In the genomic region with DNA sequence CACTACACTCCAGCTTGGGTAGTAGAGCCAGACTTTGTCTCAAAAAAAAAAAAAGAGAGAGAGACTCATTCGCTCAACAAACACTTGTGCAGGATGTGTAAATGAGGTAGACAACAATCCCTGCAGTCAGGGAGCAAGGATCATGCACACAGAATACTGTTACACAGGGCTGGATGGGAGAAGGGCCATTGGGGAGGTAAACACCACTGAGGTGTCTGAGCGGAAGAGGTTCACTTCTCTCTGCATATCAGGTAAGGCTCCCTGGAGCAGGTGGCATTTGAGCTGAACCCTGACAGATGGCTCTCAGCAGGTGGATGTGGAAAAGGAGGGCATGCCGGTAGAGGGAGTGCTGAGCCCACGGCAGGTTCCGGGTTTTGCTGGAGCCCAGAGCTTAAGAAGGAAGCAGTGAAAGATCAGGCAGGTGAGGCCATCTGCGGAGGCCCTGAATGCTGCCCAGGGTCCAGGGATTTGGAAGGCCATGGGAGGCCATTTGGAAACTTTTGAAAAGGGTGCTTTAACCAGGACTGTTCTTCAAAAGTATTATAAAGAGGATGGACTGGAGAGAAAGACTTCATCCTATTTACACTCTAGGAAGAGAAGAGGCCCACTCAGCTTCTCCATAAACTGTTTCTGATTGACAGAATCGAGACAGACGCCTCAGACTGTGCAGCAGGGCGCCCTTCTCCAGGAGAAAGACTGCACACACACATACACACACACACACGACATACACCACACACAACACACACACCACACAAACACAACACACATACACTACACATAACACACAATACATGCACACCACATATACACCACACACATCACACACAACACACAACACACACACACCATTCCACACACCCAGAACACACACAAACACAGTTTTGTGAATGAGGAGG, we compare ENCODE assay signal across 9 cellular contexts.
DNase-seq lines count a peak whose midpoint lies in the region; ATAC-seq and TF ChIP-seq lines count a peak whose summit lies in the region.
"Had no signal": no experiment of that assay in that cellular context is flagged by ENCODE, and none has a peak within 500 bp of the region (broad histone marks: within the 10 kb centered on the region; RNA-seq: fewer than 3 reads in every experiment).

No MANE protein-coding gene starts in this region.

- CTCF ChIA-PET in OCI-LY7 (lab: Charles Lee; ENCODE audit: unreplicated experiment), result interaction anchor here (1.0 kb wide), 1 partner anchor 13 kb away, joined by 6 read pairs; no protein-coding TSS in a partner anchor

- BruUV-seq in OCI-LY7 (replicated peaks; lab: Mats Ljungman, UMichigan), result no TSS peak

- H3K9me2 ChIP-seq in OCI-LY7 (ENCODE audit: insufficient read depth, low read length), result no peaks in the 10 kb centered on the region

- no peak overlapping the region for H3K4me2 ChIP-seq in OCI-LY7 (ENCODE audit: low read length)

- H3K27ac ChIP-seq in OCI-LY7 (ENCODE audit: low read depth, low read length, poor library complexity, severe bottlenecking), result no peak overlapping the region
- no peak overlapping the region for H3K27ac ChIP-seq in lung (ENCODE audit: low read depth in 1 of 2, low read length in 1 of 2)
- no peak overlapping the region for H3K27ac ChIP-seq in ascending aorta
- H3K27ac ChIP-seq: parathyroid adenoma had no signal

- H2AFZ ChIP-seq in OCI-LY7 (ENCODE audit: low read length), result no peak overlapping the region
- H2AFZ ChIP-seq: parathyroid adenoma had no signal

- H3K4me3 ChIP-seq in OCI-LY7 (ENCODE audit: low read depth, low read length, poor library complexity, severe bottlenecking), result no peak overlapping the region
- no peak overlapping the region for H3K4me3 ChIP-seq in lung
- no peak overlapping the region for H3K4me3 ChIP-seq in ascending aorta

- no peaks in the 10 kb centered on the region for H4K20me1 ChIP-seq in OCI-LY7 (ENCODE audit: insufficient read depth, low read length)

- H3K27me3 ChIP-seq in lung (ENCODE audit: control insufficient read depth, insufficient read depth), result no peaks in the 10 kb centered on the region
- no peaks in the 10 kb centered on the region for H3K27me3 ChIP-seq in ascending aorta

- no peak for TF ChIP-seq EP300 in Ishikawa (IDR thresholded peaks at IDR 0.05; ENCODE audit: borderline replicate concordance)

- 34 to 36% methylated on average over 10 of the region's 10 CpGs for WGBS in lung, 2 donors

- no peaks in the 10 kb centered on the region for H3K36me3 ChIP-seq in OCI-LY7 (ENCODE audit: insufficient read depth, low read length)
- no peaks in the 10 kb centered on the region for H3K36me3 ChIP-seq in lung (ENCODE audit: control insufficient read depth in 2 of 2, insufficient read depth in 2 of 2, low read length in 2 of 2)
- H3K36me3 ChIP-seq in ascending aorta, result no peaks in the 10 kb centered on the region

- no peaks in the 10 kb centered on the region for H3K9me3 ChIP-seq in OCI-LY7 (ENCODE audit: low read length)
- peaks cover 0 to 2% of the 10 kb centered on the region in 2 donors for H3K9me3 ChIP-seq in lung (ENCODE audit: control insufficient read depth in 2 of 2, insufficient read depth in 1 of 2, low read length in 1 of 2)
- no peaks in the 10 kb centered on the region for H3K9me3 ChIP-seq in ascending aorta

- no peaks in the 10 kb centered on the region for H3K79me2 ChIP-seq in OCI-LY7 (ENCODE audit: insufficient read depth, low read depth, low read length)
- H3K79me2 ChIP-seq: parathyroid adenoma had no signal

- no peaks in the 10 kb centered on the region for H3K4me1 ChIP-seq in OCI-LY7 (ENCODE audit: insufficient read depth, low read length, poor library complexity, severe bottlenecking)
- H3K4me1 ChIP-seq in lung (ENCODE audit: control insufficient read depth in 2 of 2, insufficient read depth in 2 of 2, low read length in 2 of 2), result peaks cover 0 to 7% of the 10 kb centered on the region in 2 donors
- no peaks in the 10 kb centered on the region for H3K4me1 ChIP-seq in ascending aorta
- H3K4me1 ChIP-seq: parathyroid adenoma had no signal

- DNase-seq in OCI-LY7 (ENCODE audit: low spot score), result peak; percentile 53
- peak; percentile 45 for DNase-seq in amniotic epithelial cell (ENCODE audit: low read depth)
- no peak for DNase-seq in lung (ENCODE audit: low spot score)
- no peak for DNase-seq in ascending aorta (ENCODE audit: low spot score in 2 of 2)
- DNase-seq in AG08395 (ENCODE audit: low spot score), result no peak
- DNase-seq in globus pallidus (ENCODE audit: low spot score), result no peak

- TF ChIP-seq CTCF in GM12874 (IDR thresholded peaks at IDR 0.05; ENCODE audit: insufficient read depth, low read depth, low read length), result peak; percentile 64
- TF ChIP-seq CTCF in OCI-LY7 (conservative IDR thresholded peaks at IDR 0.05; ENCODE audit: low read length), result peak; percentile 68
- no peak for TF ChIP-seq CTCF in lung (IDR thresholded peaks at IDR 0.05; ENCODE audit: control extremely low read depth, extremely low read depth)
- TF ChIP-seq CTCF in ascending aorta (IDR thresholded peaks at IDR 0.05), result peak in 1 of 3 experiments; percentile 6

- peak; percentile 63 for TF ChIP-seq RAD21 in Ishikawa (IDR thresholded peaks at IDR 0.05; ENCODE audit: low read depth)

- intact Hi-C loops in OCI-LY7 (cut with micrococcal nuclease; ENCODE audit: unreplicated experiment) (no loop called here), ascending aorta (cut with DNase I) (no loop called here)

- POLR2A ChIA-PET in OCI-LY7 (lab: Charles Lee), result interaction anchor here (0.6 kb wide), 1 partner anchor 62 kb away, joined by 3 read pairs; no protein-coding TSS in a partner anchor

- ATAC-seq in lung (ENCODE audit: insufficient read depth, low FRiP score), result peak; percentile 51

TF ChIP-seq in Ishikawa, 13 proteins besides CTCF, POLR2A, EP300 and RAD21:
- no peak for TF ChIP-seq FOXM1 (IDR thresholded peaks at IDR 0.05; ENCODE audit: borderline replicate concordance, low read depth)
- no peak for TF ChIP-seq EGR1 (IDR thresholded peaks at IDR 0.05)
- TF ChIP-seq CEBPB (IDR thresholded peaks at IDR 0.05), result no peak
- TF ChIP-seq, protein P1, sequence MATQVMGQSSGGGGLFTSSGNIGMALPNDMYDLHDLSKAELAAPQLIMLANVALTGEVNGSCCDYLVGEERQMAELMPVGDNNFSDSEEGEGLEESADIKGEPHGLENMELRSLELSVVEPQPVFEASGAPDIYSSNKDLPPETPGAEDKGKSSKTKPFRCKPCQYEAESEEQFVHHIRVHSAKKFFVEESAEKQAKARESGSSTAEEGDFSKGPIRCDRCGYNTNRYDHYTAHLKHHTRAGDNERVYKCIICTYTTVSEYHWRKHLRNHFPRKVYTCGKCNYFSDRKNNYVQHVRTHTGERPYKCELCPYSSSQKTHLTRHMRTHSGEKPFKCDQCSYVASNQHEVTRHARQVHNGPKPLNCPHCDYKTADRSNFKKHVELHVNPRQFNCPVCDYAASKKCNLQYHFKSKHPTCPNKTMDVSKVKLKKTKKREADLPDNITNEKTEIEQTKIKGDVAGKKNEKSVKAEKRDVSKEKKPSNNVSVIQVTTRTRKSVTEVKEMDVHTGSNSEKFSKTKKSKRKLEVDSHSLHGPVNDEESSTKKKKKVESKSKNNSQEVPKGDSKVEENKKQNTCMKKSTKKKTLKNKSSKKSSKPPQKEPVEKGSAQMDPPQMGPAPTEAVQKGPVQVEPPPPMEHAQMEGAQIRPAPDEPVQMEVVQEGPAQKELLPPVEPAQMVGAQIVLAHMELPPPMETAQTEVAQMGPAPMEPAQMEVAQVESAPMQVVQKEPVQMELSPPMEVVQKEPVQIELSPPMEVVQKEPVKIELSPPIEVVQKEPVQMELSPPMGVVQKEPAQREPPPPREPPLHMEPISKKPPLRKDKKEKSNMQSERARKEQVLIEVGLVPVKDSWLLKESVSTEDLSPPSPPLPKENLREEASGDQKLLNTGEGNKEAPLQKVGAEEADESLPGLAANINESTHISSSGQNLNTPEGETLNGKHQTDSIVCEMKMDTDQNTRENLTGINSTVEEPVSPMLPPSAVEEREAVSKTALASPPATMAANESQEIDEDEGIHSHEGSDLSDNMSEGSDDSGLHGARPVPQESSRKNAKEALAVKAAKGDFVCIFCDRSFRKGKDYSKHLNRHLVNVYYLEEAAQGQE (IDR thresholded peaks at IDR 0.05; ENCODE audit: low read depth), result no peak

Comparison
In these comparisons a context has a peak if more than half of its experiments do, and no peak if none do; other contexts are left out.
1. DNase-seq: peak in OCI-LY7 (single experiment) and amniotic epithelial cell (single experiment); none in lung (single experiment), ascending aorta (0 of 2), AG08395 (single experiment) and globus pallidus (single experiment).